ENCODE assay signal across 11 cellular contexts in the genomic region with DNA sequence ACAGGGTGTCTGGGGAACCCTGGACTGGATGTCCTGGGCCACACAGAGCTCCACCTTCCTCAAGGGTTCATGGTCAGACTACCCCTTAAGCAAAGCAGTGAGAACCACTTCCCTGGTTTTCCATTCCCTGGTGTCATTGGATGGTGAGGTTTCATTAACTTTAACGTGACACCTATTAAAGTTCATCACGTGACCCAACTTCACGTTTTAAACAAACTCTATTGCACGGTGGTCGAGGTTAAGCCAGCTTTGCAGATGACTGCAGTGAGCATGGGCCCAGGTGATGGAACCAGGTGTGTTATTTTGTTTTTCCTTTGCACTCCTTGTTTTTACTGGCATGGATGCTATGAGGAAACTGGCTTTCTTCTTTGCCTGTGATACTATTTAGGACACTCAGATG.
"Had no signal": no experiment of that assay in that cellular context is flagged by ENCODE, and none has a peak within 500 bp of the region (broad histone marks: within the 10 kb centered on the region; RNA-seq: fewer than 3 reads in every experiment).

No MANE protein-coding gene starts in this region.

- H3K4me3 ChIP-seq: GM23248, GM23338, HAP-1 had no signal

- H2AFZ ChIP-seq: GM23248, GM23338 had no signal

- DNase-seq: GM23248, GOT3, H7, H9, HCEC 1CT, HFFc6 had no signal

- FAIRE-seq: H1, H54 had no signal

- H3K9ac ChIP-seq: GM23248 had no signal

- H3K27ac ChIP-seq: GM23248 had no signal

- H3K4me2 ChIP-seq: GM23338 had no signal

- H3K9me3 ChIP-seq: HAP-1 had no signal

- H3K4me1 ChIP-seq: HAP-1 had no signal

- ATAC-seq: GM23338, HCT116 had no signal

- H3K36me3 ChIP-seq: HAP-1 had no signal
